1 cellular context compared by ENCODE assay signal in genomic region chr1:181100924-181101323, GRCh38.
TF ChIP-seq lines count a peak whose summit lies in the region.

No MANE protein-coding gene starts in this region.

TF ChIP-seq in SK-N-SH treated with all-trans-retinoic acid at 6 μM for 48 hours, 23 proteins besides CTCF, POLR2A, EP300 and RAD21 (continued from another document):
- no peak for TF ChIP-seq ESRRG (CRISPR knock-in tag; IDR thresholded peaks at IDR 0.05)
- TF ChIP-seq SNAI2 (CRISPR knock-in tag; IDR thresholded peaks at IDR 0.05): no peak
